24 cellular contexts compared by ENCODE assay signal in genomic region chr1:31793086-31793485, GRCh38. TPM values are rescaled to one million over a fixed set of nuclear protein-coding genes. Genes with fewer than 3 reads are reported as not detected.
A peak's percentile ranks its signal among the peaks of the same experiment; 100 is the strongest.
DNase-seq lines count a peak whose midpoint lies in the region; ATAC-seq and TF ChIP-seq lines count a peak whose summit lies in the region.
"Had no signal": no experiment of that assay in that cellular context is flagged by ENCODE, and none has a peak within 500 bp of the region (broad histone marks: within the 10 kb centered on the region; RNA-seq: fewer than 3 reads in every experiment).

No MANE protein-coding gene starts in this region.

- no peaks in the 10 kb centered on the region for H3K9me3 Mint-ChIP-seq in activated CD4-positive, alpha-beta T cell treated with anti-CD3 and anti-CD28 coated beads, Interleukin-2, amount 10 ng/mL, durations not matched to agents 7 days and 5 days
- no peaks in the 10 kb centered on the region for H3K9me3 Mint-ChIP-seq in immature natural killer cell
- H3K9me3 Mint-ChIP-seq: neural crest cell had no signal

- peak overlapping the region; percentile 2 for H3K27ac Mint-ChIP-seq in activated CD4-positive, alpha-beta T cell treated with anti-CD3 and anti-CD28 coated beads, Interleukin-2, amount 10 ng/mL, durations not matched to agents 7 days and 5 days
- H3K27ac Mint-ChIP-seq in immature natural killer cell: no peak overlapping the region
- H3K27ac Mint-ChIP-seq: progenitor cell of endocrine pancreas had no signal

- intact Hi-C loops in posterior vena cava (cut with DNase I): loop anchor here in 1 of 2 donors (10.0 kb wide), 1 partner anchor 172 kb away; no protein-coding TSS in a partner anchor

- peaks cover 7% of the 10 kb centered on the region for H3K4me1 Mint-ChIP-seq in activated CD4-positive, alpha-beta T cell treated with anti-CD3 and anti-CD28 coated beads, Interleukin-2, amount 10 ng/mL, durations not matched to agents 7 days and 5 days
- peaks cover 3 to 11% of the 10 kb centered on the region in 2 donors for H3K4me1 Mint-ChIP-seq in immature natural killer cell

- no peak overlapping the region for H3K27ac ChIP-seq in BLaER1
- no peak overlapping the region for H3K27ac ChIP-seq in coronary artery
- H3K27ac ChIP-seq: breast epithelium, gastrocnemius medialis had no signal

- no peaks in the 10 kb centered on the region for H3K9me3 ChIP-seq in BLaER1
- H3K9me3 ChIP-seq: breast epithelium, gastrocnemius medialis had no signal

- CTCF ChIA-PET in activated CD4-positive, alpha-beta T cell treated with anti-CD3 and anti-CD28 coated beads, Interleukin-2, amount 10 ng/mL, durations not matched to agents 7 days and 5 days (lab: Charles Lee): interaction anchor here (5.6 kb wide), 1 partner anchor 30 kb away, joined by 44 read pairs; the partner anchor contains the start of gene ADGRB2

- no peaks in the 10 kb centered on the region for H4K20me1 ChIP-seq in BLaER1

- H3K4me3 Mint-ChIP-seq in activated CD4-positive, alpha-beta T cell treated with anti-CD3 and anti-CD28 coated beads, Interleukin-2, amount 10 ng/mL, durations not matched to agents 7 days and 5 days: no peak overlapping the region
- H3K4me3 Mint-ChIP-seq in immature natural killer cell: no peak overlapping the region
- H3K4me3 Mint-ChIP-seq: neural crest cell had no signal

- H3K36me3 Mint-ChIP-seq in activated CD4-positive, alpha-beta T cell treated with anti-CD3 and anti-CD28 coated beads, Interleukin-2, amount 10 ng/mL, durations not matched to agents 7 days and 5 days (ENCODE audit: low read depth): no peaks in the 10 kb centered on the region
- H3K36me3 Mint-ChIP-seq in immature natural killer cell: no peaks in the 10 kb centered on the region

- DNase-seq in activated CD4-positive, alpha-beta T cell treated with anti-CD3 and anti-CD28 coated beads, Interleukin-2, amount 10 ng/mL, durations not matched to agents 7 days and 5 days: no peak
- no peak for DNase-seq in activated CD4-positive, alpha-beta T cell treated with anti-CD3 and anti-CD28 coated beads, Interleukin-2, amount 50 U/mL, for 1 hour
- DNase-seq in coronary artery (ENCODE audit: low spot score): peak; percentile 60
- DNase-seq in posterior vena cava (ENCODE audit: low spot score): peak; percentile 80
- DNase-seq in NK-92 (lab: John Stamatoyannopoulos, UW; ENCODE audit: unreplicated experiment): no peak
- no peak for DNase-seq in immature natural killer cell
- DNase-seq: activated CD4-positive, alpha-beta T cell treated with anti-CD3 and anti-CD28 coated beads for 48 hours; amniotic stem cell; cortex of kidney; DMS79; gastrocnemius medialis; GF-D8; hypothalamus; KBM-7; NCI-H146; NCI-H510A; NK-92 treated with Interleukin-12 subunit alpha and Interleukin-12 subunit beta, amount 100 ng/mL, for 24 hours; SIG-M5; trophoblast cell had no signal

- H3K4me3 ChIP-seq in BLaER1 (no peak overlapping the region), coronary artery (no peak overlapping the region)
- H3K4me3 ChIP-seq: breast epithelium, gastrocnemius medialis had no signal

- H3K36me3 ChIP-seq in BLaER1: no peaks in the 10 kb centered on the region
- H3K36me3 ChIP-seq: breast epithelium, gastrocnemius medialis had no signal

- H3K4me2 ChIP-seq in BLaER1: peak overlapping the region; percentile 37

- no peak for ATAC-seq in HG03571 (IDR thresholded peaks at IDR 0.05; ENCODE audit: unreplicated experiment)
- ATAC-seq: gastrocnemius medialis had no signal

- no peaks in the 10 kb centered on the region for H3K27me3 Mint-ChIP-seq in activated CD4-positive, alpha-beta T cell treated with anti-CD3 and anti-CD28 coated beads, Interleukin-2, amount 10 ng/mL, durations not matched to agents 7 days and 5 days
- peaks cover 5 to 10% (median 6%) of the 10 kb centered on the region in 3 donors for H3K27me3 Mint-ChIP-seq in immature natural killer cell (ENCODE audit: low read depth in 3 of 3)

- POLR2A ChIA-PET in activated CD4-positive, alpha-beta T cell treated with anti-CD3 and anti-CD28 coated beads, Interleukin-2, amount 10 ng/mL, durations not matched to agents 7 days and 5 days (lab: Charles Lee): no interaction called here

- no peaks in the 10 kb centered on the region for H3K27me3 ChIP-seq in BLaER1
- H3K27me3 ChIP-seq: breast epithelium had no signal

- 0 out of 2 replicates have a peak overlapping the region, but pooled peaks have one; percentile 10 for H3K9ac ChIP-seq in BLaER1

- no peak for TF ChIP-seq CTCF in coronary artery (IDR thresholded peaks at IDR 0.05)

- H3K4me1 ChIP-seq in BLaER1: peaks cover 36% of the 10 kb centered on the region

RNA-seq across cellular contexts. Expression of gene SPOCD1, which starts 22.7 kb away (rescaled TPM):
- total RNA-seq in activated CD4-positive, alpha-beta T cell treated with anti-CD3 and anti-CD28 coated beads, Interleukin-2, amount 10 ng/mL, durations not matched to agents 7 days and 5 days: under 1 TPM; 0.08 to 0.25 TPM
- 10 to 100 TPM; 13.5 to 23.0 TPM for total RNA-seq in posterior vena cava
- 1 to 10 TPM in 1 of 3 donors, under 1 TPM in 2; 0.24 to 2.5 (median 0.46) TPM for polyA plus RNA-seq in immature natural killer cell
- total RNA-seq: gastrocnemius medialis had no signal

RNA-seq across cellular contexts. Expression of gene ADGRB2, which starts 28.9 kb away (rescaled TPM):
- under 1 TPM; 0.27 to 0.31 TPM for total RNA-seq in activated CD4-positive, alpha-beta T cell treated with anti-CD3 and anti-CD28 coated beads, Interleukin-2, amount 10 ng/mL, durations not matched to agents 7 days and 5 days
- 1 to 10 TPM; 3.8 to 5.3 TPM for total RNA-seq in posterior vena cava
- 1 to 10 TPM in 1 of 3 donors, under 1 TPM in 1, not detected in 1; 0.36 to 2.1 TPM for polyA plus RNA-seq in immature natural killer cell

Comparison
In these comparisons a context has a peak if more than half of its experiments do, and no peak if none do; other contexts are left out.
1. DNase-seq: peak in coronary artery (single experiment) and posterior vena cava (single experiment); none in activated CD4-positive, alpha-beta T cell treated with anti-CD3 and anti-CD28 coated beads, Interleukin-2, amount 10 ng/mL, durations not matched to agents 7 days and 5 days (single experiment), activated CD4-positive, alpha-beta T cell treated with anti-CD3 and anti-CD28 coated beads, Interleukin-2, amount 50 U/mL, for 1 hour (single experiment), NK-92 (single experiment) and immature natural killer cell (0 of 3).
2. RNA of gene SPOCD1, which starts 22.7 kb away (total RNA-seq): 13.5 to 23.0 TPM in posterior vena cava; 0.08 to 0.25 TPM in activated CD4-positive, alpha-beta T cell treated with anti-CD3 and anti-CD28 coated beads, Interleukin-2, amount 10 ng/mL, durations not matched to agents 7 days and 5 days; every median in the first group is over 10 times any median in the second.